Comparison of ENCODE assay signal across 14 cellular contexts in the genomic region with DNA sequence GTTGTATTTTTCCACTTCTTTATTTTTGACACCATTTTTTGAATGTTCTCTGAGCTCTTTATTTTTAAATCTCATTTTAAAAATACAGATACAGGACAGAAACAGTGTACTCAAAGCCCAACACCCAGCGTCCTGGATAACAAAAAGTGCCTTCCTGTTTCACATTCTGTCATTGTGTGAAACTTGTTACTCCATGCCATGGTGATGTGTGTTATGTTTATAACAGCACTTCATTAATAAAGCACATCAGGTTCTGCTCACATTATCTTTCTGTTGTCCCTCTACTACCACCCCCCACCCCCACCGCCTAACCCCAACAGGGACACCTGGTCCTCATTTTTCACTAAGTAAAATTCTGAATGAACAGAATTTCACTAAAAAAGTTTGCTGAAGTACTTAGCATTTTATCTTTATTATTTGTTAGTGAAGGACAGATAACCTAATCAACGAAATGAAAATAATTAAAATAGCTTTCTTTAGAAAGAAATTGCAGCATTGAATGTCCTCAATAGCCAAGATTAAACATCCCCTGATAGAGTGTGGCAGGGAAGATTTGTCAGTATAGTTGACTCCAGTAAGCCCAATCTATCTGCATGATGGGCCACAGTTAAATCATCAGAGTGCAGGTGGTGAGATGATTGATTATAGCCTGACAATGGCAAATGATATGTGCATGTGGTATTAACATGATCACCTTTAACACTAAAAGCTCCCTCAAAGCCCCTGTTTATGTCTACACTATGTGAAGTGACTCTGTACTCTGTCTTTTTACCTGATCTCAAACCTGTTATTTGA.
DNase-seq lines count a peak whose midpoint lies in the region; TF ChIP-seq lines count a peak whose summit lies in the region.
"Had no signal": no experiment of that assay in that cellular context is flagged by ENCODE, and none has a peak within 500 bp of the region (broad histone marks: within the 10 kb centered on the region; RNA-seq: fewer than 3 reads in every experiment).

No MANE protein-coding gene starts in this region.

- H3K36me3 Mint-ChIP-seq in nephron (ENCODE audit: low read depth) (peaks cover 4% of the 10 kb centered on the region), neural progenitor cell (no peaks in the 10 kb centered on the region)
- H3K36me3 Mint-ChIP-seq in activated CD4-positive, alpha-beta T cell treated with anti-CD3 and anti-CD28 coated beads, Interleukin-2, amount 10 ng/mL, durations not matched to agents 24 days and 14 days (ENCODE audit: low read depth), result no peaks in the 10 kb centered on the region

- peaks cover 13% of the 10 kb centered on the region for H3K4me1 Mint-ChIP-seq in nephron
- H3K4me1 Mint-ChIP-seq in activated CD4-positive, alpha-beta T cell treated with anti-CD3 and anti-CD28 coated beads, Interleukin-2, amount 10 ng/mL, durations not matched to agents 24 days and 14 days, result no peaks in the 10 kb centered on the region
- H3K4me1 Mint-ChIP-seq in neural progenitor cell, result peaks cover 15% of the 10 kb centered on the region
- H3K4me1 Mint-ChIP-seq: T-helper 17 cell had no signal

- no peaks in the 10 kb centered on the region for H3K27me3 Mint-ChIP-seq in nephron (ENCODE audit: low read depth)
- no peaks in the 10 kb centered on the region for H3K27me3 Mint-ChIP-seq in activated CD4-positive, alpha-beta T cell treated with anti-CD3 and anti-CD28 coated beads, Interleukin-2, amount 10 ng/mL, durations not matched to agents 24 days and 14 days
- no peaks in the 10 kb centered on the region for H3K27me3 Mint-ChIP-seq in neural progenitor cell (ENCODE audit: insufficient read depth, low read depth)
- H3K27me3 Mint-ChIP-seq: T-helper 17 cell had no signal

- TF ChIP-seq CTCF in nephron (IDR thresholded peaks at IDR 0.05; ENCODE audit: unreplicated experiment in 3 of 3) (no peak), neural progenitor cell (IDR thresholded peaks at IDR 0.05) (no peak)

- H3K9me3 ChIP-seq in neural progenitor cell (ENCODE audit: low read depth), result no peaks in the 10 kb centered on the region

- no peaks in the 10 kb centered on the region for H3K27me3 ChIP-seq in neural progenitor cell

- no peak overlapping the region for H3K4me3 ChIP-seq in neural progenitor cell
- H3K4me3 ChIP-seq: GM23248 had no signal

- DNase-seq in DMS53 (lab: John Stamatoyannopoulos, UW), result peak; percentile 56
- DNase-seq in DMS53 treated with DMSO at 0.1 percent for 48 hours (lab: John Stamatoyannopoulos, UW; ENCODE audit: unreplicated experiment), result no peak
- DNase-seq in NCI-H1417 (lab: John Stamatoyannopoulos, UW), result peak in 2 of 3 experiments; percentile 62 to 92
- DNase-seq in NCI-H748 treated with DMSO at 0.1 percent for 48 hours (lab: John Stamatoyannopoulos, UW), result peak; percentile 81
- no peak for DNase-seq in activated CD4-positive, alpha-beta T cell treated with anti-CD3 and anti-CD28 coated beads, Interleukin-2, amount 10 ng/mL, durations not matched to agents 24 days and 14 days
- no peak for DNase-seq in neural progenitor cell (ENCODE audit: low spot score)
- no peak for DNase-seq in NCI-H774 (lab: John Stamatoyannopoulos, UW)
- DNase-seq: C1 segment of cervical spinal cord, DMS79, GM23248, NCI-H1694, NCI-H446 treated with DMSO at 0.1 percent for 48 hours, T-helper 17 cell had no signal

- no peaks in the 10 kb centered on the region for H3K36me3 ChIP-seq in neural progenitor cell

- H3K27ac ChIP-seq in neural progenitor cell, result no peak overlapping the region
- H3K27ac ChIP-seq: GM23248 had no signal

- H3K4me1 ChIP-seq in neural progenitor cell, result peaks cover 7% of the 10 kb centered on the region

- no peaks in the 10 kb centered on the region for H4K20me1 ChIP-seq in neural progenitor cell (ENCODE audit: low read depth)

- H3K9me3 Mint-ChIP-seq in nephron, result no peaks in the 10 kb centered on the region
- H3K9me3 Mint-ChIP-seq in activated CD4-positive, alpha-beta T cell treated with anti-CD3 and anti-CD28 coated beads, Interleukin-2, amount 10 ng/mL, durations not matched to agents 24 days and 14 days, result no peaks in the 10 kb centered on the region
- no peaks in the 10 kb centered on the region for H3K9me3 Mint-ChIP-seq in neural progenitor cell

- H3K4me2 ChIP-seq in neural progenitor cell, result no peak overlapping the region

- H3K9ac ChIP-seq in neural progenitor cell, result no peak overlapping the region
- H3K9ac ChIP-seq: GM23248 had no signal

- no peak overlapping the region for H2AFZ ChIP-seq in neural progenitor cell (replicated peaks)
- H2AFZ ChIP-seq: GM23248 had no signal

- intact Hi-C loops in activated CD4-positive, alpha-beta T cell treated with anti-CD3 and anti-CD28 coated beads, Interleukin-2, amount 10 ng/mL, durations not matched to agents 24 days and 14 days (cut with micrococcal nuclease), result no loop called here

- H3F3A ChIP-seq in neural progenitor cell (ENCODE audit: low read depth), result no peaks in the 10 kb centered on the region

- H3K79me2 ChIP-seq in neural progenitor cell (ENCODE audit: low read depth), result no peaks in the 10 kb centered on the region

- peak overlapping the region; percentile 21 to 77 (median 52) for H3K27ac Mint-ChIP-seq in nephron
- no peak overlapping the region for H3K27ac Mint-ChIP-seq in activated CD4-positive, alpha-beta T cell treated with anti-CD3 and anti-CD28 coated beads, Interleukin-2, amount 10 ng/mL, durations not matched to agents 24 days and 14 days
- H3K27ac Mint-ChIP-seq in neural progenitor cell, result no peak overlapping the region
- H3K27ac Mint-ChIP-seq: T-helper 17 cell had no signal

- H3K4me3 Mint-ChIP-seq in nephron, result no peak overlapping the region
- no peak overlapping the region for H3K4me3 Mint-ChIP-seq in activated CD4-positive, alpha-beta T cell treated with anti-CD3 and anti-CD28 coated beads, Interleukin-2, amount 10 ng/mL, durations not matched to agents 24 days and 14 days
- no peak overlapping the region for H3K4me3 Mint-ChIP-seq in neural progenitor cell
- H3K4me3 Mint-ChIP-seq: T-helper 17 cell had no signal

Comparison
In these comparisons a context has a peak if more than half of its experiments do, and no peak if none do; other contexts are left out.
1. DNase-seq: peak in DMS53 (single experiment), NCI-H1417 (2 of 3) and NCI-H748 treated with DMSO at 0.1 percent for 48 hours (single experiment); none in DMS53 treated with DMSO at 0.1 percent for 48 hours (single experiment), activated CD4-positive, alpha-beta T cell treated with anti-CD3 and anti-CD28 coated beads, Interleukin-2, amount 10 ng/mL, durations not matched to agents 24 days and 14 days (single experiment), neural progenitor cell (single experiment) and NCI-H774 (single experiment).
2. H3K27ac Mint-ChIP-seq: peak in nephron (3 of 3); none in activated CD4-positive, alpha-beta T cell treated with anti-CD3 and anti-CD28 coated beads, Interleukin-2, amount 10 ng/mL, durations not matched to agents 24 days and 14 days (single experiment) and neural progenitor cell (single experiment).